Comparison of ENCODE assay signal across 1 cellular context in genomic region chr15:89334510-89335288, GRCh38.
A peak's percentile ranks its signal among the peaks of the same experiment; 100 is the strongest.
TF ChIP-seq lines count a peak whose summit lies in the region.

TSS of gene POLG (minus strand) at chr15:89334824. CDS start at chr15:89333754, 1,070 bp downstream.

TF ChIP-seq in K562, 482 proteins besides CTCF, POLR2A, EP300 and RAD21 (continued from another document and continues in another):
- TF ChIP-seq PTRF (tag; IDR thresholded peaks at IDR 0.05) (no peak), NCOA1 (IDR thresholded peaks at IDR 0.05; ENCODE audit: low read depth) (0 out of 2 replicates have a peak, but pooled peaks have one; percentile 36), TGIF2 (CRISPR knock-in tag; IDR thresholded peaks at IDR 0.05) (no peak; the same call in 1 of the 2 replicates), KLF1 (tag; IDR thresholded peaks at IDR 0.05) (peak; percentile 78), U2AF1 (optimal IDR thresholded peaks at IDR 0.05; ENCODE audit: low read depth, low read length) (peak; percentile 88), TCFL5 (CRISPR knock-in tag; conservative IDR thresholded peaks at IDR 0.05) (no peak), GABPB2 (CRISPR knock-in tag; conservative IDR thresholded peaks at IDR 0.05) (no peak), TEAD1 (CRISPR knock-in tag; IDR thresholded peaks at IDR 0.05) (peak in 1 of 2 experiments; percentile 64; a peak in 2 of 4 replicates), ZBTB2 (IDR thresholded peaks at IDR 0.05) (peak; percentile 79), ELF4 (CRISPR knock-in tag; IDR thresholded peaks at IDR 0.05) (0 out of 2 replicates have a peak, but pooled peaks have one; percentile 19), SNRNP70 (optimal IDR thresholded peaks at IDR 0.05; ENCODE audit: low read depth, low read length) (no peak), ZNF143 (CRISPR knock-in tag; IDR thresholded peaks at IDR 0.05) (peak; percentile 71), GATA2 (CRISPR knock-in tag; IDR thresholded peaks at IDR 0.05) (no peak), PPARD (CRISPR knock-in tag; IDR thresholded peaks at IDR 0.05) (no peak), ZNF507 (tag; conservative IDR thresholded peaks at IDR 0.05) (no peak), ZNF431 (CRISPR knock-in tag; IDR thresholded peaks at IDR 0.05) (no peak; the same call in 1 of the 2 replicates), CREBBP (IDR thresholded peaks at IDR 0.05; ENCODE audit: low read depth, low read length) (no peak), ZNF347 (CRISPR knock-in tag; IDR thresholded peaks at IDR 0.05; ENCODE audit: low read depth) (no peak), NR4A1 (CRISPR knock-in tag; IDR thresholded peaks at IDR 0.05) (no peak), NR4A1 (tag; IDR thresholded peaks at IDR 0.05) (no peak), SRSF7 (optimal IDR thresholded peaks at IDR 0.05; ENCODE audit: low read depth, low read length) (no peak), MCM5 (IDR thresholded peaks at IDR 0.05; ENCODE audit: low read depth) (no peak), KLF16 (IDR thresholded peaks at IDR 0.05) (peak; percentile 16; the same call in 1 of the 2 replicates), BCL6 (CRISPR knock-in tag; IDR thresholded peaks at IDR 0.05) (no peak), ZBTB7A (IDR thresholded peaks at IDR 0.05; ENCODE audit: borderline replicate concordance, control insufficient read depth, low read depth, low read length) (peak; percentile 100), ZNF318 (IDR thresholded peaks at IDR 0.05; ENCODE audit: borderline replicate concordance in 1 of 2, low read depth in 1 of 2) (no peak), BHLHE40 (IDR thresholded peaks at IDR 0.05; ENCODE audit: low read length) (peak; percentile 98), ARID2 (IDR thresholded peaks at IDR 0.05) (no peak), CLOCK (CRISPR knock-in tag; IDR thresholded peaks at IDR 0.05; ENCODE audit: borderline replicate concordance) (no peak), NCOA4 (IDR thresholded peaks at IDR 0.05; ENCODE audit: partially characterized antibody) (no peak), SRF (CRISPR knock-in tag; IDR thresholded peaks at IDR 0.05) (peak in 1 of 2 experiments; percentile 76; a peak in 2 of 4 replicates), ZNF311 (CRISPR knock-in tag; IDR thresholded peaks at IDR 0.05) (no peak), E2F8 (IDR thresholded peaks at IDR 0.05; ENCODE audit: low read depth, partially characterized antibody) (no peak), CGGBP1 (CRISPR knock-in tag; IDR thresholded peaks at IDR 0.05) (no peak; the same call in 1 of the 2 replicates), ZFPM2 (CRISPR knock-in tag; IDR thresholded peaks at IDR 0.05) (no peak), HOXB6 (CRISPR knock-in tag; IDR thresholded peaks at IDR 0.05; ENCODE audit: borderline replicate concordance) (no peak)
- TF ChIP-seq, protein P1, sequence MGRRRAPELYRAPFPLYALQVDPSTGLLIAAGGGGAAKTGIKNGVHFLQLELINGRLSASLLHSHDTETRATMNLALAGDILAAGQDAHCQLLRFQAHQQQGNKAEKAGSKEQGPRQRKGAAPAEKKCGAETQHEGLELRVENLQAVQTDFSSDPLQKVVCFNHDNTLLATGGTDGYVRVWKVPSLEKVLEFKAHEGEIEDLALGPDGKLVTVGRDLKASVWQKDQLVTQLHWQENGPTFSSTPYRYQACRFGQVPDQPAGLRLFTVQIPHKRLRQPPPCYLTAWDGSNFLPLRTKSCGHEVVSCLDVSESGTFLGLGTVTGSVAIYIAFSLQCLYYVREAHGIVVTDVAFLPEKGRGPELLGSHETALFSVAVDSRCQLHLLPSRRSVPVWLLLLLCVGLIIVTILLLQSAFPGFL (CRISPR knock-in tag; IDR thresholded peaks at IDR 0.05): 0 out of 2 replicates have a peak, but pooled peaks have one; percentile 62
- TF ChIP-seq, protein P2, sequence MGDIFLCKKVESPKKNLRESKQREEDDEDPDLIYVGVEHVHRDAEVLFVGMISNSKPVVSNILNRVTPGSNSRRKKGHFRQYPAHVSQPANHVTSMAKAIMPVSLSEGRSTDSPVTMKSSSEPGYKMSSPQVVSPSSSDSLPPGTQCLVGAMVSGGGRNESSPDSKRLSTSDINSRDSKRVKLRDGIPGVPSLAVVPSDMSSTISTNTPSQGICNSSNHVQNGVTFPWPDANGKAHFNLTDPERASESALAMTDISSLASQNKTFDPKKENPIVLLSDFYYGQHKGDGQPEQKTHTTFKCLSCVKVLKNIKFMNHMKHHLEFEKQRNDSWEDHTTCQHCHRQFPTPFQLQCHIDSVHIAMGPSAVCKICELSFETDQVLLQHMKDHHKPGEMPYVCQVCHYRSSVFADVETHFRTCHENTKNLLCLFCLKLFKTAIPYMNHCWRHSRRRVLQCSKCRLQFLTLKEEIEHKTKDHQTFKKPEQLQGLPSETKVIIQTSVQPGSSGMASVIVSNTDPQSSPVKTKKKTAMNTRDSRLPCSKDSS (IDR thresholded peaks at IDR 0.05; ENCODE audit: low read depth, partially characterized antibody): no peak
- TF ChIP-seq, protein P3, sequence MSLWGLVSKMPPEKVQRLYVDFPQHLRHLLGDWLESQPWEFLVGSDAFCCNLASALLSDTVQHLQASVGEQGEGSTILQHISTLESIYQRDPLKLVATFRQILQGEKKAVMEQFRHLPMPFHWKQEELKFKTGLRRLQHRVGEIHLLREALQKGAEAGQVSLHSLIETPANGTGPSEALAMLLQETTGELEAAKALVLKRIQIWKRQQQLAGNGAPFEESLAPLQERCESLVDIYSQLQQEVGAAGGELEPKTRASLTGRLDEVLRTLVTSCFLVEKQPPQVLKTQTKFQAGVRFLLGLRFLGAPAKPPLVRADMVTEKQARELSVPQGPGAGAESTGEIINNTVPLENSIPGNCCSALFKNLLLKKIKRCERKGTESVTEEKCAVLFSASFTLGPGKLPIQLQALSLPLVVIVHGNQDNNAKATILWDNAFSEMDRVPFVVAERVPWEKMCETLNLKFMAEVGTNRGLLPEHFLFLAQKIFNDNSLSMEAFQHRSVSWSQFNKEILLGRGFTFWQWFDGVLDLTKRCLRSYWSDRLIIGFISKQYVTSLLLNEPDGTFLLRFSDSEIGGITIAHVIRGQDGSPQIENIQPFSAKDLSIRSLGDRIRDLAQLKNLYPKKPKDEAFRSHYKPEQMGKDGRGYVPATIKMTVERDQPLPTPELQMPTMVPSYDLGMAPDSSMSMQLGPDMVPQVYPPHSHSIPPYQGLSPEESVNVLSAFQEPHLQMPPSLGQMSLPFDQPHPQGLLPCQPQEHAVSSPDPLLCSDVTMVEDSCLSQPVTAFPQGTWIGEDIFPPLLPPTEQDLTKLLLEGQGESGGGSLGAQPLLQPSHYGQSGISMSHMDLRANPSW (CRISPR knock-in tag; IDR thresholded peaks at IDR 0.05): no peak; the same call in 1 of the 2 replicates
- TF ChIP-seq, protein P4, sequence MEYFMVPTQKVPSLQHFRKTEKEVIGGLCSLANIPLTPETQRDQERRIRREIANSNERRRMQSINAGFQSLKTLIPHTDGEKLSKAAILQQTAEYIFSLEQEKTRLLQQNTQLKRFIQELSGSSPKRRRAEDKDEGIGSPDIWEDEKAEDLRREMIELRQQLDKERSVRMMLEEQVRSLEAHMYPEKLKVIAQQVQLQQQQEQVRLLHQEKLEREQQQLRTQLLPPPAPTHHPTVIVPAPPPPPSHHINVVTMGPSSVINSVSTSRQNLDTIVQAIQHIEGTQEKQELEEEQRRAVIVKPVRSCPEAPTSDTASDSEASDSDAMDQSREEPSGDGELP (CRISPR knock-in tag; IDR thresholded peaks at IDR 0.05; ENCODE audit: borderline replicate concordance): peak; percentile 79; the same call in 1 of the 2 replicates
